Comparison of ENCODE assay signal across 21 cellular contexts in the genomic region with DNA sequence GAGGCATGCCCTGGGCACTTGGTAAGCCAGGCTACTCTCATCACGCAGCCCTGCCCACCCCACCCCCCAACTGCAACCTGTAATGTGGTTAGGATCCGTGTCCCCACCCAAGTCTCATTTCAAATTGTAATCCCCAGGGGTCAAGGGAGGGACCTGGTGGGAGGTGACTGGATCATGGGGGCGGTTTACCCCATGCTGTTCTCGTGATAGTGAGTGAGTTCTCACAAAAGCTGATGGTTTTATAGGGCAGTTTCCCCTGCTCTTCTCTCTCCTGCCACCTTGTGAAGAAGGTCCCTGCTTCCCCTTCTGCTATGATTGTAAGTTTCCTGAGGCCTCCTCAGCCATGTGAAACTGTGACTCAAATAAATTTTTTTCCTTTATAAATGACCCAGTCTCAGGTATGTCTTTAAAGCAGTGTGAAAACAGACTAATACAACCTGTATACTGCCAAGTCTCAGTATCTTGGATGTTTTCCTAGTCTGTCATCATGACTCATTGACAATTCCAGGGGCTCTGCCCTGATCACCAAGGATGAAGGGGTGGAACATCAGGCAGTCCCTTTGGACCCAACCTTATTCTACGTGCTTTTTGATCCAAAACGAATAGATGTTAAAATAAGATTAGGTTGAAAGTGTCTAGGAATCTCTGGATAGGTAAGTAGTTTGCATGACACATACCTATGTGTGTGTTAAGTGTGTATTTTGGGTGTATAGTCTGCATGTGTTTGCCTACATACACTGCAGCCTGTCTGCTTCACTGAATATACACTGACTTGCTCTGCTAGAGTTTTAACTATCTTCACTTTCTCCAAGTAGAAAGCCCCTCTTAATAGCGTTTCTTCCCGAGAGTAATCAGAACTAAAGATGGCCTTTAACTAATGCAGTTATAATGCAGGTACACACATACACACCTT.
A peak's percentile ranks its signal among the peaks of the same experiment; 100 is the strongest.
DNase-seq lines count a peak whose midpoint lies in the region; ATAC-seq and TF ChIP-seq lines count a peak whose summit lies in the region.
"Had no signal": no experiment of that assay in that cellular context is flagged by ENCODE, and none has a peak within 500 bp of the region (broad histone marks: within the 10 kb centered on the region; RNA-seq: fewer than 3 reads in every experiment).

No MANE protein-coding gene starts in this region.

- TF ChIP-seq CTCF in fibroblast of mammary gland (conservative IDR thresholded peaks at IDR 0.05; ENCODE audit: control insufficient read depth, insufficient read depth, low read depth, low read length) (no peak), body of pancreas (IDR thresholded peaks at IDR 0.05) (no peak)

- H3K27me3 Mint-ChIP-seq in CD4-positive, alpha-beta memory T cell: peaks cover 2 to 8% of the 10 kb centered on the region in 2 donors

- DNase-seq in GM03348 (ENCODE audit: low spot score) (peak; percentile 42), RPMI7951 (ENCODE audit: low read depth) (peak; percentile 16), fibroblast of mammary gland (ENCODE audit: low read depth) (peak; percentile 47), renal cortical epithelial cell (ENCODE audit: low read depth) (peak; percentile 62), NCI-H2081 treated with DMSO at 0.1 percent for 48 hours (lab: John Stamatoyannopoulos, UW) (no peak), dermis blood vessel endothelial cell (no peak), body of pancreas (no peak)
- DNase-seq in CD4-positive, alpha-beta memory T cell: no peak
- DNase-seq: activated CD4-positive, CD25-positive, alpha-beta regulatory T cell treated with anti-CD3 and anti-CD28 coated beads, Interleukin-2, amount 50 U/mL, for 72 hours; activated naive CD8-positive, alpha-beta T cell treated with anti-CD3 and anti-CD28 coated beads, Interleukin-2, amount 50 U/mL, for 24 hours; AML-193; Caco-2; GOT3; left ventricle myocardium inferior; NCI-H146; OCI-M1; retina had no signal

- no peaks in the 10 kb centered on the region for H3K27me3 ChIP-seq in body of pancreas
- H3K27me3 ChIP-seq in CD4-positive, alpha-beta memory T cell (ENCODE audit: insufficient read depth, low read length): no peaks in the 10 kb centered on the region
- H3K27me3 ChIP-seq: dorsolateral prefrontal cortex, neutrophil had no signal

- H3K36me3 Mint-ChIP-seq in CD4-positive, alpha-beta memory T cell: no peaks in the 10 kb centered on the region

- H3K36me3 ChIP-seq in body of pancreas (replicated peaks in 1 of 2; ENCODE audit: insufficient read depth in 1 of 2, low read depth in 2 of 2): no peaks in the 10 kb centered on the region
- no peaks in the 10 kb centered on the region for H3K36me3 ChIP-seq in CD4-positive, alpha-beta memory T cell (ENCODE audit: insufficient read depth, low read length)
- H3K36me3 ChIP-seq: left ventricle myocardium inferior, neutrophil had no signal

- H3K9me3 Mint-ChIP-seq in CD4-positive, alpha-beta memory T cell: no peaks in the 10 kb centered on the region
- H3K9me3 Mint-ChIP-seq: activated naive CD8-positive, alpha-beta T cell treated with anti-CD3 and anti-CD28 coated beads, Interleukin-2, amount 50 U/mL, for 24 hours; activated T-helper 2 cell treated with anti-CD3 and anti-CD28 coated beads, Interferon-gamma antibody, Interleukin-2, Interleukin-4, amounts not matched to agents 10 μg/mL and 5 μg/mL and 100 μg/mL, durations not matched to agents 14 hours and 24 hours and 36 hours had no signal

- H3K4me3 ChIP-seq in fibroblast of mammary gland (ENCODE audit: control insufficient read depth, low read depth, low read length): no peak overlapping the region
- H3K4me3 ChIP-seq in body of pancreas: no peak overlapping the region
- no peak overlapping the region for H3K4me3 ChIP-seq in CD4-positive, alpha-beta memory T cell (ENCODE audit: low read length in 2 of 2)
- H3K4me3 ChIP-seq: dorsolateral prefrontal cortex, left ventricle myocardium inferior, SK-N-MC had no signal

- no peak overlapping the region for H3K27ac Mint-ChIP-seq in CD4-positive, alpha-beta memory T cell
- H3K27ac Mint-ChIP-seq: activated naive CD8-positive, alpha-beta T cell treated with anti-CD3 and anti-CD28 coated beads, Interleukin-2, amount 50 U/mL, for 24 hours; activated T-helper 2 cell treated with anti-CD3 and anti-CD28 coated beads, Interferon-gamma antibody, Interleukin-2, Interleukin-4, amounts not matched to agents 10 μg/mL and 5 μg/mL and 100 μg/mL, durations not matched to agents 14 hours and 24 hours and 36 hours had no signal

- TF ChIP-seq POLR2A in body of pancreas (IDR thresholded peaks at IDR 0.05): no peak

- no peaks in the 10 kb centered on the region for H3K9me3 ChIP-seq in body of pancreas
- H3K9me3 ChIP-seq in CD4-positive, alpha-beta memory T cell (ENCODE audit: control insufficient read depth in 1 of 2, low read length in 2 of 2): no peaks in the 10 kb centered on the region
- H3K9me3 ChIP-seq: Caco-2, left ventricle myocardium inferior, neutrophil had no signal

- peaks cover 0 to 2% (median 0%) of the 10 kb centered on the region in 4 donors for H3K4me1 Mint-ChIP-seq in CD4-positive, alpha-beta memory T cell
- H3K4me1 Mint-ChIP-seq: activated naive CD8-positive, alpha-beta T cell treated with anti-CD3 and anti-CD28 coated beads, Interleukin-2, amount 50 U/mL, for 24 hours had no signal

- no peak overlapping the region for H3K4me3 Mint-ChIP-seq in CD4-positive, alpha-beta memory T cell
- H3K4me3 Mint-ChIP-seq: activated naive CD8-positive, alpha-beta T cell treated with anti-CD3 and anti-CD28 coated beads, Interleukin-2, amount 50 U/mL, for 24 hours had no signal

- no peak for ATAC-seq in body of pancreas
- ATAC-seq: activated naive CD8-positive, alpha-beta T cell treated with anti-CD3 and anti-CD28 coated beads, Interleukin-2, amount 50 U/mL, for 24 hours had no signal

- intact Hi-C loops in body of pancreas (cut with DNase I): no loop called here
- intact Hi-C loops in CD4-positive, alpha-beta memory T cell (cut with micrococcal nuclease): no loop called here

- no peaks in the 10 kb centered on the region for H3K4me1 ChIP-seq in body of pancreas
- no peaks in the 10 kb centered on the region for H3K4me1 ChIP-seq in CD4-positive, alpha-beta memory T cell (ENCODE audit: insufficient read depth, low read length)

- WGBS in body of pancreas, 2 donors: 75 to 86% methylated on average over 8 of the region's 8 CpGs

- POLR2A ChIA-PET in CD4-positive, alpha-beta memory T cell (lab: Charles Lee; ENCODE audit: partially characterized antibody): no interaction called here

- CTCF ChIA-PET in CD4-positive, alpha-beta memory T cell (lab: Charles Lee; ENCODE audit: partially characterized antibody): interaction anchor here (1.3 kb wide), 1 partner anchor 20 kb away, joined by 4 read pairs; no protein-coding TSS in a partner anchor

- no peak overlapping the region for H3K27ac ChIP-seq in body of pancreas
- no peak overlapping the region for H3K27ac ChIP-seq in CD4-positive, alpha-beta memory T cell (ENCODE audit: low read depth, low read length)
- H3K27ac ChIP-seq: left ventricle myocardium inferior, neutrophil, SK-N-MC had no signal

Comparison
In these comparisons a context has a peak if more than half of its experiments do, and no peak if none do; other contexts are left out.
1. DNase-seq: peak in GM03348 (single experiment), RPMI7951 (single experiment), fibroblast of mammary gland (single experiment) and renal cortical epithelial cell (single experiment); none in NCI-H2081 treated with DMSO at 0.1 percent for 48 hours (single experiment), dermis blood vessel endothelial cell (single experiment), body of pancreas (0 of 4) and CD4-positive, alpha-beta memory T cell (0 of 5).